In the genomic region with DNA sequence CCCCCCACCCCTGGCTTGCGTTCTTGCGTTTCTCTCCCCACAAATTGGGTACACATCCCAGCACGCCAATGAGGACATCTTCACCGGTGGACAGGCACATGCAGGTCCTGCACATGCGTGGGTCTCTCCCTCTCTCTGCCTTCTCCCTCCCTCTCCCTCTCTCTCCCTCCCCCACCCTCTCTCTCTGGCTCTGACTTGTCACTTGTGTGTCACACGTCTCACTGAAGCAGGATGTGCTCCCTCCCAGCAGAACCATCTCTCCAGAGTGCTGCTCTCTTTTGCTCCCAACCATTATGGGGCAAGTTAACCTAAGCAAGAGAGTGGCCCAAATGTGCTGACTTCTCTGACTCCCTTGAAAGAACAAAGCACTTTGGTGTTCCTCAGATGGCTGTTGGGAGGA, we compare ENCODE assay signal across 1 cellular context.
A peak's percentile ranks its signal among the peaks of the same experiment; 100 is the strongest.
TF ChIP-seq lines count a peak whose summit lies in the region.

No MANE protein-coding gene starts in this region.

TF ChIP-seq in GM12878, 131 proteins besides CTCF, POLR2A, EP300 and RAD21 (continued from another document):
- TF ChIP-seq, protein P1, sequence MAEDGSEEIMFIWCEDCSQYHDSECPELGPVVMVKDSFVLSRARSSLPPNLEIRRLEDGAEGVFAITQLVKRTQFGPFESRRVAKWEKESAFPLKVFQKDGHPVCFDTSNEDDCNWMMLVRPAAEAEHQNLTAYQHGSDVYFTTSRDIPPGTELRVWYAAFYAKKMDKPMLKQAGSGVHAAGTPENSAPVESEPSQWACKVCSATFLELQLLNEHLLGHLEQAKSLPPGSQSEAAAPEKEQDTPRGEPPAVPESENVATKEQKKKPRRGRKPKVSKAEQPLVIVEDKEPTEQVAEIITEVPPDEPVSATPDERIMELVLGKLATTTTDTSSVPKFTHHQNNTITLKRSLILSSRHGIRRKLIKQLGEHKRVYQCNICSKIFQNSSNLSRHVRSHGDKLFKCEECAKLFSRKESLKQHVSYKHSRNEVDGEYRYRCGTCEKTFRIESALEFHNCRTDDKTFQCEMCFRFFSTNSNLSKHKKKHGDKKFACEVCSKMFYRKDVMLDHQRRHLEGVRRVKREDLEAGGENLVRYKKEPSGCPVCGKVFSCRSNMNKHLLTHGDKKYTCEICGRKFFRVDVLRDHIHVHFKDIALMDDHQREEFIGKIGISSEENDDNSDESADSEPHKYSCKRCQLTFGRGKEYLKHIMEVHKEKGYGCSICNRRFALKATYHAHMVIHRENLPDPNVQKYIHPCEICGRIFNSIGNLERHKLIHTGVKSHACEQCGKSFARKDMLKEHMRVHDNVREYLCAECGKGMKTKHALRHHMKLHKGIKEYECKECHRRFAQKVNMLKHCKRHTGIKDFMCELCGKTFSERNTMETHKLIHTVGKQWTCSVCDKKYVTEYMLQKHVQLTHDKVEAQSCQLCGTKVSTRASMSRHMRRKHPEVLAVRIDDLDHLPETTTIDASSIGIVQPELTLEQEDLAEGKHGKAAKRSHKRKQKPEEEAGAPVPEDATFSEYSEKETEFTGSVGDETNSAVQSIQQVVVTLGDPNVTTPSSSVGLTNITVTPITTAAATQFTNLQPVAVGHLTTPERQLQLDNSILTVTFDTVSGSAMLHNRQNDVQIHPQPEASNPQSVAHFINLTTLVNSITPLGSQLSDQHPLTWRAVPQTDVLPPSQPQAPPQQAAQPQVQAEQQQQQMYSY (CRISPR knock-in tag; IDR thresholded peaks at IDR 0.05): no peak
- TF ChIP-seq SMC3 (IDR thresholded peaks at IDR 0.05; ENCODE audit: borderline replicate concordance, low read length) (no peak), NFIC (IDR thresholded peaks at IDR 0.05; ENCODE audit: low read depth, low read length) (no peak), NR2F1 (conservative IDR thresholded peaks at IDR 0.05) (no peak), PAX5 (IDR thresholded peaks at IDR 0.05; ENCODE audit: borderline replicate concordance, low read depth, low read length) (no peak), USF2 (IDR thresholded peaks at IDR 0.05; ENCODE audit: borderline replicate concordance, low read depth, low read length) (no peak), FOXM1 (IDR thresholded peaks at IDR 0.05; ENCODE audit: low read depth, low read length) (no peak), STAT1 (conservative IDR thresholded peaks at IDR 0.05) (no peak), ZNF207 (IDR thresholded peaks at IDR 0.05; ENCODE audit: borderline replicate concordance) (no peak), POU2F2 (IDR thresholded peaks at IDR 0.05; ENCODE audit: borderline replicate concordance, low read depth, low read length) (no peak), EGR1 (IDR thresholded peaks at IDR 0.05; ENCODE audit: borderline replicate concordance in 1 of 2, low read depth in 2 of 2, low read length in 2 of 2) (peak in 1 of 2 experiments; percentile 18; a peak in 1 of 3 replicates), IRF3 (IDR thresholded peaks at IDR 0.05) (no peak), SKIL (IDR thresholded peaks at IDR 0.05; ENCODE audit: low read depth, poor library complexity, severe bottlenecking) (no peak), PKNOX1 (IDR thresholded peaks at IDR 0.05) (no peak), SUPT20H (IDR thresholded peaks at IDR 0.05; ENCODE audit: borderline replicate concordance, control insufficient read depth, low read depth, low read length) (no peak), CREB1 (IDR thresholded peaks at IDR 0.05; ENCODE audit: low read depth) (0 out of 2 replicates have a peak, but pooled peaks have one; percentile 24)
TF ChIP-seq in GM12878: peak in this region for 9.
